Comparison of ENCODE assay signal across 8 cellular contexts in genomic region chr2:27628767-27629709, GRCh38. TPM values are rescaled to one million over a fixed set of nuclear protein-coding genes. Genes with fewer than 3 reads are reported as not detected.
DNase-seq lines count a peak whose midpoint lies in the region; ATAC-seq and TF ChIP-seq lines count a peak whose summit lies in the region.

CCDC121 (minus strand) TSS chr2:27629012; CDS start chr2:27627799, 1,213 bp downstream.
GPN1 (plus strand) TSS chr2:27629050; CDS start chr2:27629059, 9 bp downstream.

- peak within 1 kb of the TSS; percentile 84 for H3K9ac ChIP-seq in ES-I3 (ENCODE audit: low read depth, low read length)

- H3K9me3 ChIP-seq in ES-I3 (ENCODE audit: control insufficient read depth, insufficient read depth, low read length) (no peaks in the 10 kb centered on the region), neuron (ENCODE audit: low read length) (no peaks in the 10 kb centered on the region)

- H3K4me3 ChIP-seq in LNCaP clone FGC (ENCODE audit: low read depth, low read length) (peak within 1 kb of the TSS; percentile 99), neuron (ENCODE audit: low read length) (peak within 1 kb of the TSS; percentile 84)

- ATAC-seq in foreskin keratinocyte = peak; percentile 87

- TF ChIP-seq CTCF in LNCaP clone FGC (IDR thresholded peaks at IDR 0.05; ENCODE audit: control insufficient read depth, extremely low read depth, insufficient read depth) = no peak
- TF ChIP-seq CTCF in RWPE1 (conservative IDR thresholded peaks at IDR 0.05; ENCODE audit: low read depth) = no peak
- TF ChIP-seq CTCF in foreskin keratinocyte (conservative IDR thresholded peaks at IDR 0.05) = no peak

- peak within 1 kb of the TSS; percentile 94 for H3K27ac ChIP-seq in RWPE1
- H3K27ac ChIP-seq in foreskin keratinocyte = peak within 1 kb of the TSS; percentile 95

- no peaks in the 10 kb centered on the region for H3K27me3 ChIP-seq in foreskin keratinocyte
- H3K27me3 ChIP-seq in neuron (ENCODE audit: insufficient read depth, low read length) = no peaks in the 10 kb centered on the region

- H3K4me1 ChIP-seq in ES-I3 (ENCODE audit: insufficient read depth, low read length) = no peaks in the 10 kb centered on the region
- peaks cover 17% of the 10 kb centered on the region for H3K4me1 ChIP-seq in foreskin keratinocyte
- peaks cover 19% of the 10 kb centered on the region for H3K4me1 ChIP-seq in neuron (ENCODE audit: insufficient read depth, low read length)

- CTCF ChIA-PET in RWPE1 (lab: Yijun Ruan, JAX) = no interaction called here

- peak within 1 kb of the TSS; percentile 82 for H2AFZ ChIP-seq in neuron (ENCODE audit: low read depth, low read length)

- POLR2A ChIA-PET in RWPE1 (lab: Yijun Ruan, JAX; ENCODE audit: low non-redundant PET) = no interaction called here

- peak; percentile 87 for DNase-seq in H4 (ENCODE audit: low spot score)
- DNase-seq in LNCaP clone FGC (ENCODE audit: low read depth) = no peak
- peak; percentile 92 for DNase-seq in RWPE1 (ENCODE audit: low spot score)
- DNase-seq in activated effector memory CD4-positive, alpha-beta T cell treated with Interleukin-2 at 50 U/mL for 16 hours = peak; percentile 93
- DNase-seq in foreskin keratinocyte = peak; percentile 84 to 90
- DNase-seq in stromal cell of bone marrow (ENCODE audit: low read depth) = peak; percentile 91

- H3K36me3 ChIP-seq in ES-I3 (ENCODE audit: insufficient read depth, low read length) = peaks cover 11% of the 10 kb centered on the region; the same call in 1 of the 2 replicates
- peaks cover 41% of the 10 kb centered on the region for H3K36me3 ChIP-seq in neuron (ENCODE audit: insufficient read depth, low read length)

RNA-seq across cellular contexts. Expression of gene CCDC121, which starts in this region (rescaled TPM):
- 1.5 and 1.9 TPM in 2 replicates for total RNA-seq in H4 (2014; rRNA removed; shearing (Covaris generic))
- 0.81 and 1.0 TPM in 2 replicates for total RNA-seq in foreskin keratinocyte
- polyA plus RNA-seq in foreskin keratinocyte = 0.26 and 0.46 TPM in 2 replicates

RNA-seq across cellular contexts. Expression of gene GPN1, which starts in this region (rescaled TPM):
- 22.3 and 29.9 TPM in 2 replicates for total RNA-seq in H4 (2014; rRNA removed; shearing (Covaris generic))
- 58.9 and 61.4 TPM in 2 replicates for total RNA-seq in foreskin keratinocyte
- 49.6 and 56.4 TPM in 2 replicates for polyA plus RNA-seq in foreskin keratinocyte
